Comparison of ENCODE assay signal across 9 cellular contexts in genomic region chr10:104614245-104614831, GRCh38.
A peak's percentile ranks its signal among the peaks of the same experiment; 100 is the strongest.
DNase-seq lines count a peak whose midpoint lies in the region; ATAC-seq and TF ChIP-seq lines count a peak whose summit lies in the region.
"Had no signal": no experiment of that assay in that cellular context is flagged by ENCODE, and none has a peak within 500 bp of the region (broad histone marks: within the 10 kb centered on the region; RNA-seq: fewer than 3 reads in every experiment).

No MANE protein-coding gene starts in this region.

- DNase-seq in activated naive CD4-positive, alpha-beta T cell treated with Interleukin-2 at 50 U/mL for 16 hours, result peak; percentile 21
- DNase-seq in activated naive CD4-positive, alpha-beta T cell (lab: John Stamatoyannopoulos, UW), result no peak
- DNase-seq in RKO (ENCODE audit: low spot score) (peak; percentile 15), erythroblast (lab: John Stamatoyannopoulos, UW) (peak; percentile 36 to 62), substantia nigra (lab: John Stamatoyannopoulos, UW) (no peak)
- DNase-seq in stimulated activated CD4-positive, alpha-beta T cell treated with anti-CD3 and anti-CD28 coated beads, Interleukin-4, amount 100 ng/mL, for 48 hours (ENCODE audit: low read depth in 2 of 2), result peak; percentile 10 to 21
- no peak for DNase-seq in stimulated activated naive CD4-positive, alpha-beta T cell treated with Interleukin-2 at 50 U/mL for 16 hours (lab: John Stamatoyannopoulos, UW)

- H3K27ac ChIP-seq in substantia nigra (ENCODE audit: low read depth, low read length, poor library complexity, severe bottlenecking), result no peak overlapping the region

- no peak for TF ChIP-seq POLR2A in erythroblast (IDR thresholded peaks at IDR 0.05; ENCODE audit: low read length)

- peak; percentile 43 for ATAC-seq in HG02610 (IDR thresholded peaks at IDR 0.05; ENCODE audit: unreplicated experiment)
- ATAC-seq: effector memory CD8-positive, alpha-beta T cell had no signal

Comparison
In these comparisons a context has a peak if more than half of its experiments do, and no peak if none do; other contexts are left out.
1. DNase-seq: peak in activated naive CD4-positive, alpha-beta T cell treated with Interleukin-2 at 50 U/mL for 16 hours (single experiment), RKO (single experiment), erythroblast (2 of 2) and stimulated activated CD4-positive, alpha-beta T cell treated with anti-CD3 and anti-CD28 coated beads, Interleukin-4, amount 100 ng/mL, for 48 hours (2 of 2); none in activated naive CD4-positive, alpha-beta T cell (0 of 4), substantia nigra (0 of 49) and stimulated activated naive CD4-positive, alpha-beta T cell treated with Interleukin-2 at 50 U/mL for 16 hours (single experiment).